ENCODE assay signal across 9 cellular contexts in genomic region chr7:150941983-150942590, GRCh38. TPM values are rescaled to one million over a fixed set of nuclear protein-coding genes. Genes with fewer than 3 reads are reported as not detected.
DNase-seq lines count a peak whose midpoint lies in the region; ATAC-seq, FAIRE-seq and TF ChIP-seq lines count a peak whose summit lies in the region.
"Had no signal": no experiment of that assay in that cellular context is flagged by ENCODE, and none has a peak within 500 bp of the region (broad histone marks: within the 10 kb centered on the region; RNA-seq: fewer than 3 reads in every experiment).

No MANE protein-coding gene starts in this region.

- TF ChIP-seq CTCF in PC-3 (conservative IDR thresholded peaks at IDR 0.05; ENCODE audit: low read depth, low read length) (no peak), K562 (IDR thresholded peaks at IDR 0.05 in 2 of 3, conservative IDR thresholded peaks at IDR 0.05 in 1 of 3; ENCODE audit: insufficient read depth in 2 of 3, low read depth in 1 of 3, low read length in 3 of 3) (no peak)

- BruUV-seq in PC-3 (replicated peaks; lab: Mats Ljungman, UMichigan) (no TSS peak), K562 (replicated peaks; lab: Mats Ljungman, UMichigan) (no TSS peak)

- TF ChIP-seq POLR2A in K562 (conservative IDR thresholded peaks at IDR 0.05), result no peak

- CTCF ChIA-PET in PC-3 (lab: Charles Lee), result no interaction called here
- CTCF ChIA-PET in K562 (lab: Yijun Ruan, JAX; ENCODE audit: low intra/inter-chr PET ratio), result no interaction called here

- H2AFZ ChIP-seq in PC-3 (ENCODE audit: low read length), result no peak overlapping the region
- peak overlapping the region; percentile 22; the same call in 1 of the 2 replicates for H2AFZ ChIP-seq in K562 (ENCODE audit: low read depth, low read length)

- no peak for TF ChIP-seq EP300 in K562 (IDR thresholded peaks at IDR 0.05; ENCODE audit: low read length)

- 61% methylated on average over 14 of the region's 14 CpGs for WGBS in K562 (ENCODE audit: insufficient coverage, low coverage, missing lambda C conversion rate)

- H3K4me1 ChIP-seq in PC-3 (ENCODE audit: insufficient read depth, low read length) (peaks cover 18% of the 10 kb centered on the region), K562 (replicated peaks in 1 of 2; ENCODE audit: control insufficient read depth in 2 of 2, insufficient read depth in 2 of 2, low read length in 2 of 2) (peaks cover 15 to 64% of the 10 kb centered on the region in 2 experiments; a peak in 4 of 5 replicates)

- no peak for ATAC-seq in PC-3
- peak; percentile 18 for ATAC-seq in K562
- ATAC-seq in sciatic nerve, result no peak
- no peak for ATAC-seq in HG02678 (IDR thresholded peaks at IDR 0.05; ENCODE audit: unreplicated experiment)

- DNase-seq in NCI-H1417 (lab: John Stamatoyannopoulos, UW) (peak; percentile 77 to 89 (median 86)), NCI-H1417 treated with DMSO at 0.1 percent for 48 hours (lab: John Stamatoyannopoulos, UW) (no peak), PC-3 (peak; percentile 4), K562 (ENCODE audit: extremely low read depth in 1 of 4, low spot score in 3 of 4) (peak in 2 of 4 experiments; percentile 63 to 68), sciatic nerve (ENCODE audit: low spot score) (peak; percentile 54), NOMO-1 (lab: John Stamatoyannopoulos, UW; ENCODE audit: unreplicated experiment in 2 of 2) (no peak), COLO829 (ENCODE audit: low spot score) (no peak)

- H3K4me3 ChIP-seq in PC-3 (ENCODE audit: low read length), result no peak overlapping the region
- no peak overlapping the region for H3K4me3 ChIP-seq in K562

- H3K79me2 ChIP-seq in PC-3 (ENCODE audit: low read length) (no peaks in the 10 kb centered on the region), K562 (ENCODE audit: control insufficient read depth, insufficient read depth, low read length) (no peaks in the 10 kb centered on the region)

- POLR2A ChIA-PET in PC-3 (lab: Charles Lee; ENCODE audit: unreplicated experiment), result no interaction called here
- POLR2A ChIA-PET in K562 (lab: Yijun Ruan, JAX), result interaction anchor here (0.7 to 3.8 kb wide), 10 partner anchors 8 to 176 kb away, joined by 3 to 20 read pairs (median 4); no protein-coding TSS in a partner anchor

- intact Hi-C loops in PC-3 (cut with micrococcal nuclease), result no loop called here
- intact Hi-C loops in K562 (cut with micrococcal nuclease), result no loop called here
- intact Hi-C loops in sciatic nerve (cut with DNase I), result no loop called here

- H3K4me2 ChIP-seq in PC-3 (ENCODE audit: low read length) (no peak overlapping the region), K562 (ENCODE audit: insufficient read depth, low read length) (no peak overlapping the region)

- H3K9ac ChIP-seq in PC-3 (ENCODE audit: low read length) (no peak overlapping the region), K562 (ENCODE audit: insufficient read depth in 1 of 2, low read depth in 2 of 2, low read length in 2 of 2) (peak overlapping the region in 1 of 2 experiments; percentile 53; a peak in 2 of 4 replicates)

- in situ Hi-C loops in K562 (cut with MboI), result no loop called here

- H3K9me3 ChIP-seq in PC-3 (ENCODE audit: low read length) (no peaks in the 10 kb centered on the region), K562 (replicated peaks; ENCODE audit: control insufficient read depth, insufficient read depth, low read depth, low read length) (no peaks in the 10 kb centered on the region)

- no peaks in the 10 kb centered on the region for H3F3A ChIP-seq in PC-3 (ENCODE audit: low read length, unreplicated experiment)

- no peaks in the 10 kb centered on the region for H3K9me2 ChIP-seq in PC-3 (replicated peaks; ENCODE audit: low read length)

- H4K20me1 ChIP-seq in PC-3 (ENCODE audit: low read length) (no peaks in the 10 kb centered on the region), K562 (replicated peaks; ENCODE audit: control insufficient read depth, insufficient read depth, low read length) (peaks cover 8% of the 10 kb centered on the region; the same call in 1 of the 2 replicates)

- no peaks in the 10 kb centered on the region for H3K9me1 ChIP-seq in K562 (ENCODE audit: control insufficient read depth, insufficient read depth, low read length)

- H3K27me3 ChIP-seq in PC-3 (ENCODE audit: low read length) (no peaks in the 10 kb centered on the region), K562 (ENCODE audit: control insufficient read depth in 2 of 2, insufficient read depth in 2 of 2, low read length in 2 of 2) (no peaks in the 10 kb centered on the region)

- H3K36me3 ChIP-seq in PC-3 (ENCODE audit: low read depth, low read length) (no peaks in the 10 kb centered on the region), K562 (ENCODE audit: control insufficient read depth, insufficient read depth, low read length) (peaks cover 33% of the 10 kb centered on the region)

- no peak for FAIRE-seq in K562 (lab: Jason Lieb, UNC)

- H3K27ac ChIP-seq in PC-3 (ENCODE audit: low read length) (no peak overlapping the region), K562 (ENCODE audit: extremely low read depth, low read depth, low read length) (no peak overlapping the region)

- no peak for TF ChIP-seq RAD21 in K562 (CRISPR knock-in tag; conservative IDR thresholded peaks at IDR 0.05 in 1 of 2, IDR thresholded peaks at IDR 0.05 in 1 of 2)

TF ChIP-seq in K562, 482 proteins besides CTCF, POLR2A, EP300 and RAD21 (continues in another document):
- TF ChIP-seq POLR3G (IDR thresholded peaks at IDR 0.05; ENCODE audit: extremely low read depth, insufficient read length, insufficient replicate concordance) (no peak), KAT8 (IDR thresholded peaks at IDR 0.05; ENCODE audit: low read depth) (no peak), CREB1 (IDR thresholded peaks at IDR 0.05) (no peak), CREB1 (CRISPR knock-in tag; IDR thresholded peaks at IDR 0.05) (0 out of 2 replicates have a peak, but pooled peaks have one; percentile 19), ZNF511 (CRISPR knock-in tag; IDR thresholded peaks at IDR 0.05) (0 out of 2 replicates have a peak, but pooled peaks have one; percentile 25), HMGN3 (IDR thresholded peaks at IDR 0.05; ENCODE audit: borderline replicate concordance, extremely low read depth, insufficient read length, low read depth, low read length) (peak; percentile 6), FOXP1 (CRISPR knock-in tag; IDR thresholded peaks at IDR 0.05) (no peak)
- TF ChIP-seq, protein P1, sequence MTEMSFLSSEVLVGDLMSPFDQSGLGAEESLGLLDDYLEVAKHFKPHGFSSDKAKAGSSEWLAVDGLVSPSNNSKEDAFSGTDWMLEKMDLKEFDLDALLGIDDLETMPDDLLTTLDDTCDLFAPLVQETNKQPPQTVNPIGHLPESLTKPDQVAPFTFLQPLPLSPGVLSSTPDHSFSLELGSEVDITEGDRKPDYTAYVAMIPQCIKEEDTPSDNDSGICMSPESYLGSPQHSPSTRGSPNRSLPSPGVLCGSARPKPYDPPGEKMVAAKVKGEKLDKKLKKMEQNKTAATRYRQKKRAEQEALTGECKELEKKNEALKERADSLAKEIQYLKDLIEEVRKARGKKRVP (CRISPR knock-in tag; IDR thresholded peaks at IDR 0.05), result no peak

RNA-seq across cellular contexts. Expression of gene KCNH2, which starts 36.0 kb away (rescaled TPM):
- 0.84 and 1.6 TPM in 2 replicates for total RNA-seq in PC-3 (2014; rRNA removed)
- 101 and 344 TPM in 2 replicates for total RNA-seq in K562 (2011; cell fraction: chromatin; rRNA removed; ENCODE audit: low replicate concordance)
- 421 and 427 TPM in 2 replicates for total RNA-seq in K562 (2011; cell fraction: nucleolus; rRNA removed)
- total RNA-seq in K562 (2011; cell fraction: nucleoplasm; rRNA removed), result 291 and 342 TPM in 2 replicates
- 326 and 470 TPM in 2 replicates for total RNA-seq in K562 (2014; rRNA removed)
- total RNA-seq in K562 (2014; rRNA removed; fragmentation: Illumina TruSeq; extraction: Trizol), result 63.4 and 97.8 TPM in 2 replicates
- total RNA-seq in K562 (2015; rRNA removed; fragmentation: Illumina TruSeq; extraction: Trizol), result 215 and 218 TPM in 2 replicates
- 368 and 385 TPM in 2 replicates for total RNA-seq in K562 (2021)
- 125 and 154 TPM in 2 replicates for polyA plus RNA-seq in K562 (2011; rRNA removed)
- polyA plus RNA-seq in K562 (2011; cell fraction: cytosol; rRNA removed), result 184 and 684 TPM in 2 replicates
- polyA plus RNA-seq in K562 (2011; cell fraction: nucleus; rRNA removed), result 202 and 446 TPM in 2 replicates
- polyA plus RNA-seq in K562 (2012), result 270 and 304 TPM in 2 replicates
- 222 and 298 TPM in 2 replicates for polyA plus RNA-seq in K562 (2014; fragmentation: Illumina TruSeq; extraction: Trizol)
- 10 to 100 TPM; 18.1 to 29.0 TPM for polyA plus RNA-seq in K562 (2014; fragmentation: Nextera tagmentation; extraction: Ambion mirVana)
- polyA plus RNA-seq in K562 (2014; rRNA removed), result 251 and 295 TPM in 2 replicates
- 46.2 and 123 TPM in 2 replicates for polyA minus RNA-seq in K562 (2011; rRNA and poly(A)+ RNA removed)
- 133 and 200 TPM in 2 replicates for polyA minus RNA-seq in K562 (2011; cell fraction: cytosol; rRNA and poly(A)+ RNA removed)
- polyA minus RNA-seq in K562 (2011; cell fraction: nucleus; rRNA and poly(A)+ RNA removed), result 111 and 144 TPM in 2 replicates
- total RNA-seq in sciatic nerve, result 3.2 TPM

RNA-seq across cellular contexts. Expression of gene NOS3, which starts 48.7 kb away (rescaled TPM):
- total RNA-seq in PC-3 (2014; rRNA removed), result 0.66 and 2.5 TPM in 2 replicates
- total RNA-seq in K562 (2011; cell fraction: chromatin; rRNA removed; ENCODE audit: low replicate concordance), result 17.7 and 69.8 TPM in 2 replicates
- total RNA-seq in K562 (2011; cell fraction: nucleolus; rRNA removed), result 82.0 and 87.6 TPM in 2 replicates
- 40.3 and 46.6 TPM in 2 replicates for total RNA-seq in K562 (2011; cell fraction: nucleoplasm; rRNA removed)
- 121 and 170 TPM in 2 replicates for total RNA-seq in K562 (2014; rRNA removed)
- 3.1 and 4.3 TPM in 2 replicates for total RNA-seq in K562 (2014; rRNA removed; fragmentation: Illumina TruSeq; extraction: Trizol)
- 43.2 and 45.8 TPM in 2 replicates for total RNA-seq in K562 (2015; rRNA removed; fragmentation: Illumina TruSeq; extraction: Trizol)
- 111 and 124 TPM in 2 replicates for total RNA-seq in K562 (2021)
- polyA plus RNA-seq in K562 (2011; rRNA removed), result 23.6 and 47.3 TPM in 2 replicates
- polyA plus RNA-seq in K562 (2011; cell fraction: cytosol; rRNA removed), result 58.9 and 221 TPM in 2 replicates
- 50.4 and 106 TPM in 2 replicates for polyA plus RNA-seq in K562 (2011; cell fraction: nucleus; rRNA removed)
- polyA plus RNA-seq in K562 (2012), result 87.2 and 107 TPM in 2 replicates
- 23.6 and 88.1 TPM in 2 replicates for polyA plus RNA-seq in K562 (2014; fragmentation: Illumina TruSeq; extraction: Trizol)
- polyA plus RNA-seq in K562 (2014; fragmentation: Nextera tagmentation; extraction: Ambion mirVana), result 1 to 10 TPM; 1.1 to 2.9 TPM
- polyA plus RNA-seq in K562 (2014; rRNA removed), result 102 and 118 TPM in 2 replicates
- 11.7 and 21.2 TPM in 2 replicates for polyA minus RNA-seq in K562 (2011; rRNA and poly(A)+ RNA removed)
- 65.3 and 77.5 TPM in 2 replicates for polyA minus RNA-seq in K562 (2011; cell fraction: cytosol; rRNA and poly(A)+ RNA removed)
- polyA minus RNA-seq in K562 (2011; cell fraction: nucleus; rRNA and poly(A)+ RNA removed), result 35.9 and 37.0 TPM in 2 replicates
- total RNA-seq in sciatic nerve, result 26.6 TPM
- total RNA-seq: LHCN-M2 had no signal

Comparison
In these comparisons a context has a peak if more than half of its experiments do, and no peak if none do; other contexts are left out.
1. DNase-seq: peak in NCI-H1417 (3 of 3), PC-3 (single experiment) and sciatic nerve (single experiment); none in NCI-H1417 treated with DMSO at 0.1 percent for 48 hours (single experiment), NOMO-1 (0 of 2) and COLO829 (single experiment).
2. RNA of gene KCNH2, which starts 36.0 kb away (total RNA-seq): 63.4 to 470 TPM in K562; 3.2 TPM in sciatic nerve (single experiment) and 0.84 to 1.6 TPM in PC-3; every median in the first group is over 10 times any median in the second.